ENCODE assay signal across 1 cellular context in genomic region chr19:54204767-54205468, GRCh38.
A peak's percentile ranks its signal among the peaks of the same experiment; 100 is the strongest.
TF ChIP-seq lines count a peak whose summit lies in the region.

No MANE protein-coding gene starts in this region.

TF ChIP-seq in HepG2, 621 proteins besides CTCF, POLR2A, EP300 and RAD21:
- no peak for TF ChIP-seq ZNF567 (CRISPR knock-in tag; IDR thresholded peaks at IDR 0.05; ENCODE audit: borderline replicate concordance)
- no peak for TF ChIP-seq SATB2 (CRISPR knock-in tag; IDR thresholded peaks at IDR 0.05)
- 0 out of 2 replicates have a peak, but pooled peaks have one; percentile 17 for TF ChIP-seq PAF1 (CRISPR knock-in tag; IDR thresholded peaks at IDR 0.05)
- TF ChIP-seq ZNF503 (CRISPR knock-in tag; IDR thresholded peaks at IDR 0.05), result no peak
- no peak for TF ChIP-seq TFDP1 (CRISPR knock-in tag; IDR thresholded peaks at IDR 0.05; ENCODE audit: borderline replicate concordance)
- no peak for TF ChIP-seq MEIS1 (CRISPR knock-in tag; IDR thresholded peaks at IDR 0.05; ENCODE audit: borderline replicate concordance)
- no peak for TF ChIP-seq TCF12 (IDR thresholded peaks at IDR 0.05)
- TF ChIP-seq TCF12 (CRISPR knock-in tag; IDR thresholded peaks at IDR 0.05), result no peak
- no peak for TF ChIP-seq ZNF235 (CRISPR knock-in tag; IDR thresholded peaks at IDR 0.05; ENCODE audit: borderline replicate concordance)
- TF ChIP-seq ZNF430 (CRISPR knock-in tag; IDR thresholded peaks at IDR 0.05), result no peak
- no peak for TF ChIP-seq TERF1 (CRISPR knock-in tag; IDR thresholded peaks at IDR 0.05)
- peak; percentile 39 for TF ChIP-seq RBM22 (optimal IDR thresholded peaks at IDR 0.05; ENCODE audit: low read length)
- no peak for TF ChIP-seq THAP7 (CRISPR knock-in tag; IDR thresholded peaks at IDR 0.05)
- TF ChIP-seq ZBED4 (CRISPR knock-in tag; IDR thresholded peaks at IDR 0.05; ENCODE audit: borderline replicate concordance), result no peak
- peak; percentile 16 for TF ChIP-seq POLR2AphosphoS5 (IDR thresholded peaks at IDR 0.05; ENCODE audit: low read depth, low read length)
- TF ChIP-seq GMEB2 (CRISPR knock-in tag; IDR thresholded peaks at IDR 0.05; ENCODE audit: low read depth), result no peak
- TF ChIP-seq GLI4 (CRISPR knock-in tag; IDR thresholded peaks at IDR 0.05; ENCODE audit: borderline replicate concordance), result no peak
- TF ChIP-seq MED1 (CRISPR knock-in tag; IDR thresholded peaks at IDR 0.05), result no peak
- peak; percentile 35; the same call in 1 of the 2 replicates for TF ChIP-seq RBFOX2 (IDR thresholded peaks at IDR 0.05; ENCODE audit: low read depth, low read length)
- no peak for TF ChIP-seq IRX3 (CRISPR knock-in tag; IDR thresholded peaks at IDR 0.05; ENCODE audit: borderline replicate concordance, low read depth)
- no peak for TF ChIP-seq MLX (CRISPR knock-in tag; IDR thresholded peaks at IDR 0.05)
- TF ChIP-seq NFIB (CRISPR knock-in tag; IDR thresholded peaks at IDR 0.05; ENCODE audit: borderline replicate concordance), result no peak
